In the genomic region with DNA sequence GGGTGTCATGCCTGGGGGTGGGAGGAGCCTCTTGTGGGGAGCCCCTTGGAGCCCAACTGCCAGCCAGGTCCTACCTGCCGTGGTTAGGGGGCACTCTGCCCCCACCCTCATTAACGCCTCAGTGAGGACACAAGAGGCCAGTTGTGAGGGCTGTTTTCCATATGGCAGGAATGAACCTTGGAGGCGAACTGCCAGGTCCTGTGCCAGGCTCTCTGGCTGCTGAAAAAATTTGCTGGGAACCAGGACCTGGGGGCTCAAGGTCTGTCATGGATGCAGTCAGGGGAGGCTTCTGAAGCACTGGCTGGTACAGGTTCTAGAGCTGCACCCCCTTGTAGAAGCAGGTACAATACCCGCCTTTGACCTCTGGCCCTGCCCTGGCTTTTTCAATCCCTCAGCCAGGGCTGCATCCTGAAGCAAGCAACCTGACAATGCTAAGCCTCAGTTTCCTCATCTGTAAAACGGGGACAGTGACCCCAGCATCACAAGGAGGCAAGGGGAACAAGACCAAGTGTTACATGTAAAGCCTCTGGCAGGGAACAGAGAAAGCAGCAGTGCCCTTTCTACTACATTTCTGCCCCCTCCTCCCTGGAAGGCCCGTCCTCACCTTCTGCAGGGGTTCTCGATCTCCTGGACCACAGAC, we compare ENCODE assay signal across 23 cellular contexts. TPM values are rescaled to one million over a fixed set of nuclear protein-coding genes. Genes with fewer than 3 reads are reported as not detected.
DNase-seq lines count a peak whose midpoint lies in the region; ATAC-seq and TF ChIP-seq lines count a peak whose summit lies in the region.
"Had no signal": no experiment of that assay in that cellular context is flagged by ENCODE, and none has a peak within 500 bp of the region (broad histone marks: within the 10 kb centered on the region; RNA-seq: fewer than 3 reads in every experiment).

No MANE protein-coding gene starts in this region.

- H3K9ac ChIP-seq in mucosa of rectum (ENCODE audit: low read depth in 1 of 2, low read length in 2 of 2) = peak overlapping the region; percentile 68 to 83
- H3K9ac ChIP-seq: KMS-11, neural progenitor cell had no signal

- 50 to 70% (median 66%) methylated on average over 3 to 7 of the region's 7 CpGs for WGBS in adrenal gland, 4 donors

- peak overlapping the region; percentile 14 for H3K4me3 ChIP-seq in left ventricle myocardium inferior
- H3K4me3 ChIP-seq in adrenal gland = no peak overlapping the region
- peak overlapping the region; percentile 20 for H3K4me3 ChIP-seq in mucosa of rectum (ENCODE audit: low read length in 2 of 2)
- H3K4me3 ChIP-seq: ascending aorta, coronary artery, GM23338, neural progenitor cell, prostate gland, vagina had no signal

- H3K27ac ChIP-seq in left ventricle myocardium inferior (replicated peaks) (peak overlapping the region; percentile 73), adrenal gland (peak overlapping the region in 4 of 5 donors; percentile 59 to 82 (median 70)), mucosa of rectum (ENCODE audit: low read depth in 2 of 2, low read length in 2 of 2) (peak overlapping the region; percentile 98 to 99)
- H3K27ac ChIP-seq: C4-2B, coronary artery, KMS-11, neural progenitor cell, prostate gland, vagina had no signal

- ATAC-seq in left cardiac atrium (no peak), GM18498 (IDR thresholded peaks at IDR 0.05; ENCODE audit: unreplicated experiment) (no peak), GM18505 (IDR thresholded peaks at IDR 0.05; ENCODE audit: unreplicated experiment) (no peak)
- ATAC-seq: activated CD4-positive, CD25-positive, alpha-beta regulatory T cell treated with anti-CD3 and anti-CD28 coated beads, Interleukin-2, amount 50 U/mL, for 24 hours; activated CD8-positive, alpha-beta T cell treated with anti-CD3 and anti-CD28 coated beads, Interleukin-2, amount 10 ng/mL, durations not matched to agents 7 days and 5 days had no signal

- H3K36me3 ChIP-seq in left ventricle myocardium inferior (no peaks in the 10 kb centered on the region), adrenal gland (replicated peaks in 1 of 2) (no peaks in the 10 kb centered on the region), mucosa of rectum (ENCODE audit: control insufficient read depth in 2 of 2, insufficient read depth in 2 of 2, low read length in 2 of 2) (peaks cover 14 to 16% of the 10 kb centered on the region in 2 donors)
- H3K36me3 ChIP-seq: neural progenitor cell, prostate gland, vagina had no signal

- peaks cover 62% of the 10 kb centered on the region for H3K4me1 ChIP-seq in left ventricle myocardium inferior
- H3K4me1 ChIP-seq in adrenal gland (replicated peaks in 1 of 2) = peaks cover 22 to 62% of the 10 kb centered on the region in 2 donors
- peaks cover 48 to 62% of the 10 kb centered on the region in 2 donors for H3K4me1 ChIP-seq in mucosa of rectum (ENCODE audit: control insufficient read depth in 2 of 2, insufficient read depth in 2 of 2, low read length in 2 of 2)

- intact Hi-C loops in left ventricle myocardium inferior (cut with micrococcal nuclease) = loop anchor here (5.0 kb wide), 1 partner anchor 53 kb away; no protein-coding TSS in a partner anchor
- intact Hi-C loops in left cardiac atrium (cut with DNase I) = no loop called here
- intact Hi-C loops in adrenal gland (cut with DNase I) = no loop called here

- TF ChIP-seq POLR2A in adrenal gland (IDR thresholded peaks at IDR 0.05) (no peak), GM18505 (IDR thresholded peaks at IDR 0.05; ENCODE audit: borderline replicate concordance, extremely low read depth, insufficient read depth, insufficient read length) (no peak)

- H3K27me3 ChIP-seq in left ventricle myocardium inferior (ENCODE audit: low read depth) (no peaks in the 10 kb centered on the region), adrenal gland (no peaks in the 10 kb centered on the region), mucosa of rectum (ENCODE audit: control insufficient read depth in 2 of 2, insufficient read depth in 2 of 2, low read length in 2 of 2) (no peaks in the 10 kb centered on the region)
- H3K27me3 ChIP-seq: ascending aorta, neural progenitor cell, vagina had no signal

- no peak for TF ChIP-seq CTCF in left ventricle myocardium inferior (IDR thresholded peaks at IDR 0.05; ENCODE audit: borderline replicate concordance)
- peak in 1 of 6 experiments; percentile 22 for TF ChIP-seq CTCF in adrenal gland (IDR thresholded peaks at IDR 0.05)

- H3K9me3 ChIP-seq in left ventricle myocardium inferior (replicated peaks) (no peaks in the 10 kb centered on the region), adrenal gland (replicated peaks in 1 of 3) (no peaks in the 10 kb centered on the region), mucosa of rectum (ENCODE audit: control insufficient read depth in 2 of 2, low read length in 2 of 2) (no peaks in the 10 kb centered on the region)
- H3K9me3 ChIP-seq: ascending aorta, prostate gland, vagina had no signal

- no peak for DNase-seq in left ventricle myocardium inferior
- no peak for DNase-seq in left cardiac atrium
- DNase-seq in adrenal gland = no peak
- DNase-seq in NCI-H446 treated with DMSO at 0.1 percent for 48 hours (lab: John Stamatoyannopoulos, UW) = no peak
- no peak for DNase-seq in cortex of kidney (lab: John Stamatoyannopoulos, UW)
- DNase-seq: activated CD8-positive, alpha-beta T cell treated with anti-CD3 and anti-CD28 coated beads, Interleukin-2, amount 10 ng/mL, durations not matched to agents 7 days and 5 days; activated naive CD4-positive, alpha-beta T cell treated with anti-CD3 and anti-CD28 coated beads for 36 hours; activated T-cell treated with anti-CD3 and anti-CD28 coated beads, Interleukin-2, amount 50 U/mL, for 24 hours; NCI-H1930; RPMI8226; T1000 had no signal

RNA-seq across cellular contexts. Expression of a gene that starts 27.9 kb away (rescaled TPM):
- total RNA-seq in left ventricle myocardium inferior = 0.96 TPM
- under 1 TPM; 0.60 to 0.91 TPM for total RNA-seq in left cardiac atrium
- 10 to 100 TPM in 7 of 8 donors, 1 to 10 TPM in 1; 7.4 to 49.2 (median 25.5) TPM for total RNA-seq in adrenal gland
- 10 to 100 TPM in 1 of 3 donors, 1 to 10 TPM in 2; 8.6 to 40.1 (median 9.7) TPM for polyA plus RNA-seq in adrenal gland

RNA-seq across cellular contexts. Expression of a gene that starts 48.8 kb away (rescaled TPM):
- 6.7 TPM for total RNA-seq in left ventricle myocardium inferior
- total RNA-seq in left cardiac atrium = 10 to 100 TPM; 14.3 to 21.1 TPM
- 100 to 1,000 TPM in 1 of 8 donors, 10 to 100 TPM in 7; 34.1 to 110 (median 47.3) TPM for total RNA-seq in adrenal gland
- 10 to 100 TPM; 23.3 to 67.3 (median 61.7) TPM for polyA plus RNA-seq in adrenal gland

Comparison
In these comparisons a context has a peak if more than half of its experiments do, and no peak if none do; other contexts are left out.
1. H3K4me3 ChIP-seq: peak in left ventricle myocardium inferior (single experiment) and mucosa of rectum (2 of 2); none in adrenal gland (0 of 4).
2. Peak in every context shown above with its lines, with median percentiles within 50 percentile points of each other: H3K27ac ChIP-seq.